8 cellular contexts compared by ENCODE assay signal in the genomic region with DNA sequence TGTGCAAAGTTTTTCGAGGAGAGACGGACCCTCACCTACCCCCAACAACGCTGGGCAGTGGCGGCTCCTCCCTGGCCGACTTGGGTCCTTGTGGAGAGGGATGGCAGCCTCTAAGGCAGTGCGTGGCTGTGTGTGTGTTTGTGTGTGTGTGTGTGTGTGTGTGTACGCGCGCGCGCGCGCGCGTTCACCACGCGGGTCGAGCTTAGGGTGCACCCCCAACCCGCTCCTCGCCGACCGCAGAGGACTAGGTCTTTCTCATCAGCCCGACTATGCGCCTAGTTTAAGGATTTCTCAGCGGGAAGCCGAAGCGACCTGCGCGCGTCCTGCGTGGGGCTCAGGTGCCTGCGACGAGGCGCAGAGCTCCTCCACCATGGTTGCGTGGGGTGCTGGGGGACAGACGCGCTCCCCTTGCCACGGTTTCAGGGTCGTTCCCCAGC. TPM values are rescaled to one million over a fixed set of nuclear protein-coding genes. Genes with fewer than 3 reads are reported as not detected.
DNase-seq lines count a peak whose midpoint lies in the region; ATAC-seq and TF ChIP-seq lines count a peak whose summit lies in the region.

No MANE protein-coding gene starts in this region.

- H3K36me3 Mint-ChIP-seq in naive thymus-derived CD8-positive, alpha-beta T cell = no peaks in the 10 kb centered on the region

- H3K9me3 Mint-ChIP-seq in naive thymus-derived CD8-positive, alpha-beta T cell = peaks cover 0 to 2% (median 0%) of the 10 kb centered on the region in 9 donors

- H3K4me3 ChIP-seq in SJCRH30 (peak overlapping the region; percentile 79), esophagus muscularis mucosa (peak overlapping the region; percentile 63 to 77 (median 65))

- H3K36me3 ChIP-seq in SJCRH30 (no peaks in the 10 kb centered on the region), esophagus muscularis mucosa (no peaks in the 10 kb centered on the region)

- TF ChIP-seq CTCF in esophagus muscularis mucosa (IDR thresholded peaks at IDR 0.05) = no peak

- H3K27ac ChIP-seq in SJCRH30 = peak overlapping the region; percentile 76
- H3K27ac ChIP-seq in esophagus muscularis mucosa (replicated peaks in 1 of 4) = peak overlapping the region; percentile 73 to 86 (median 80)

- peak in 1 of 2 donors; percentile 27 for ATAC-seq in naive thymus-derived CD8-positive, alpha-beta T cell
- ATAC-seq in GM21786 (IDR thresholded peaks at IDR 0.05; ENCODE audit: unreplicated experiment) = no peak
- no peak for ATAC-seq in HG03135 (IDR thresholded peaks at IDR 0.05; ENCODE audit: unreplicated experiment)

- TF ChIP-seq EP300 in esophagus muscularis mucosa (IDR thresholded peaks at IDR 0.05) = no peak

- intact Hi-C loops in esophagus muscularis mucosa (cut with DNase I) = loop anchor here (5.0 to 10.0 kb wide), 2 partner anchors 53 to 209 kb away; a partner anchor contains a TSS

- no peak overlapping the region for H3K27ac Mint-ChIP-seq in naive thymus-derived CD8-positive, alpha-beta T cell

- under 1% methylated on average over 15 of the region's 39 CpGs for WGBS in esophagus muscularis mucosa

- POLR2A ChIA-PET in naive thymus-derived CD8-positive, alpha-beta T cell (lab: Charles Lee) = no interaction called here

- no peaks in the 10 kb centered on the region for H3K27me3 ChIP-seq in SJCRH30
- H3K27me3 ChIP-seq in esophagus muscularis mucosa = peaks cover 0 to 45% (median 6%) of the 10 kb centered on the region in 4 donors

- H3K27me3 Mint-ChIP-seq in naive thymus-derived CD8-positive, alpha-beta T cell = peaks cover 22 to 76% (median 57%) of the 10 kb centered on the region in 5 donors

- peak overlapping the region; percentile 67 to 87 (median 79) for H3K4me3 Mint-ChIP-seq in naive thymus-derived CD8-positive, alpha-beta T cell

- DNase-seq in EL = peak; percentile 34
- DNase-seq in SJCRH30 = peak; percentile 33 to 51
- no peak for DNase-seq in esophagus muscularis mucosa (ENCODE audit: extremely low spot score)
- peak in 1 of 10 donors; percentile 14 for DNase-seq in naive thymus-derived CD8-positive, alpha-beta T cell
- no peak for DNase-seq in kidney glomerular epithelial cell (lab: John Stamatoyannopoulos, UW)
- no peak for DNase-seq in NCI-H446 treated with DMSO at 0.1 percent for 48 hours (lab: John Stamatoyannopoulos, UW)

- H3K4me1 Mint-ChIP-seq in naive thymus-derived CD8-positive, alpha-beta T cell = peaks cover 5 to 36% (median 19%) of the 10 kb centered on the region in 4 donors

- peaks cover 22% of the 10 kb centered on the region for H3K4me1 ChIP-seq in SJCRH30
- peaks cover 21 to 64% (median 64%) of the 10 kb centered on the region in 4 donors for H3K4me1 ChIP-seq in esophagus muscularis mucosa

- no peak for TF ChIP-seq POLR2A in esophagus muscularis mucosa (IDR thresholded peaks at IDR 0.05; ENCODE audit: low read depth)

- H3K9me3 ChIP-seq in SJCRH30 (replicated peaks) = no peaks in the 10 kb centered on the region
- no peaks in the 10 kb centered on the region for H3K9me3 ChIP-seq in esophagus muscularis mucosa

RNA-seq across cellular contexts. Expression of a gene that starts 0.9 kb away (rescaled TPM):
- 28.9 and 35.1 TPM in 2 replicates for total RNA-seq in SJCRH30 (2014; rRNA removed; shearing (Covaris generic))
- total RNA-seq in esophagus muscularis mucosa = 10 to 100 TPM; 13.3 to 25.6 (median 21.7) TPM
- total RNA-seq in naive thymus-derived CD8-positive, alpha-beta T cell = under 1 TPM; 0.29 to 0.77 TPM
- under 1 TPM in 2 of 3 donors, not detected in 1; 0.32 to 0.50 TPM for polyA plus RNA-seq in naive thymus-derived CD8-positive, alpha-beta T cell

Comparison
In these comparisons a context has a peak if more than half of its experiments do, and no peak if none do; other contexts are left out.
1. DNase-seq: peak in EL (single experiment) and SJCRH30 (2 of 2); none in esophagus muscularis mucosa (single experiment), kidney glomerular epithelial cell (single experiment) and NCI-H446 treated with DMSO at 0.1 percent for 48 hours (single experiment).
2. RNA of a gene that starts 0.9 kb away (total RNA-seq): 28.9 to 35.1 TPM in SJCRH30 and 13.3 to 25.6 TPM in esophagus muscularis mucosa; 0.29 to 0.77 TPM in naive thymus-derived CD8-positive, alpha-beta T cell; every median in the first group is over 4 times any median in the second.